Comparison of ENCODE assay signal across 12 cellular contexts in genomic region chr20:34639755-34640222, GRCh38. TPM values are rescaled to one million over a fixed set of nuclear protein-coding genes. Genes with fewer than 3 reads are reported as not detected.
A peak's percentile ranks its signal among the peaks of the same experiment; 100 is the strongest.
DNase-seq lines count a peak whose midpoint lies in the region; FAIRE-seq and TF ChIP-seq lines count a peak whose summit lies in the region.
"Had no signal": no experiment of that assay in that cellular context is flagged by ENCODE, and none has a peak within 500 bp of the region (broad histone marks: within the 10 kb centered on the region; RNA-seq: fewer than 3 reads in every experiment).

No MANE protein-coding gene starts in this region.

- H3K4me1 Mint-ChIP-seq in CD4-positive, alpha-beta memory T cell: no peaks in the 10 kb centered on the region
- no peaks in the 10 kb centered on the region for H3K4me1 Mint-ChIP-seq in glutamatergic neuron (ENCODE audit: low read depth, unreplicated experiment)
- H3K4me1 Mint-ChIP-seq: activated CD4-positive, alpha-beta T cell treated with anti-CD3 and anti-CD28 coated beads, Interleukin-2, amount 10 ng/mL, durations not matched to agents 7 days and 5 days; neural progenitor cell had no signal

- H3F3A ChIP-seq in PC-9 (ENCODE audit: insufficient read depth, low read depth) (no peaks in the 10 kb centered on the region; the same call in 1 of the 2 replicates), GM23248 (ENCODE audit: insufficient read depth) (peaks cover 39% of the 10 kb centered on the region)

- no peak overlapping the region for H2BK5ac ChIP-seq in mesenchymal stem cell (ENCODE audit: low read depth, low read length, poor library complexity, severe bottlenecking)

- H4K8ac ChIP-seq in mesenchymal stem cell (ENCODE audit: low read length): no peak overlapping the region

- no peak overlapping the region for H2BK15ac ChIP-seq in mesenchymal stem cell (ENCODE audit: low read depth, poor library complexity, severe bottlenecking)

- intact Hi-C loops in PC-9 (cut with micrococcal nuclease; ENCODE audit: unreplicated experiment): no loop called here
- intact Hi-C loops in CD4-positive, alpha-beta memory T cell (cut with micrococcal nuclease): no loop called here

- peak overlapping the region in 1 of 2 experiments; percentile 84 for H2BK12ac ChIP-seq in mesenchymal stem cell (ENCODE audit: low read length in 2 of 2)

- CTCF ChIA-PET in PC-9 (lab: Charles Lee): no interaction called here
- CTCF ChIA-PET in CD4-positive, alpha-beta memory T cell (lab: Charles Lee; ENCODE audit: partially characterized antibody): no interaction called here

- no peak overlapping the region for H4K91ac ChIP-seq in mesenchymal stem cell (ENCODE audit: low read length)

- no TSS peak for BruUV-seq in PC-9 (replicated peaks; lab: Mats Ljungman, UMichigan)

- H3K27me3 ChIP-seq in PC-9 (ENCODE audit: insufficient read depth, low read depth): no peaks in the 10 kb centered on the region
- H3K27me3 ChIP-seq in mesenchymal stem cell (ENCODE audit: control insufficient read depth in 1 of 2, insufficient read depth in 1 of 2, low read length in 2 of 2): no peaks in the 10 kb centered on the region
- H3K27me3 ChIP-seq in CD4-positive, alpha-beta memory T cell (ENCODE audit: insufficient read depth, low read length): no peaks in the 10 kb centered on the region
- H3K27me3 ChIP-seq in GM23248 (replicated peaks; ENCODE audit: insufficient read depth): no peaks in the 10 kb centered on the region
- H3K27me3 ChIP-seq: neural progenitor cell had no signal

- H3K79me1 ChIP-seq in mesenchymal stem cell (replicated peaks; ENCODE audit: low read length, poor library complexity, severe bottlenecking): peaks cover 3% of the 10 kb centered on the region

- H3K79me2 ChIP-seq in PC-9 (ENCODE audit: low read depth) (no peaks in the 10 kb centered on the region), GM23248 (ENCODE audit: insufficient read depth) (no peaks in the 10 kb centered on the region)

- no peak overlapping the region for H3K27ac ChIP-seq in PC-9
- peak overlapping the region; percentile 55 for H3K27ac ChIP-seq in mesenchymal stem cell (ENCODE audit: low read length, poor library complexity, severe bottlenecking)
- H3K27ac ChIP-seq in CD4-positive, alpha-beta memory T cell (ENCODE audit: low read depth, low read length): no peak overlapping the region
- no peak overlapping the region for H3K27ac ChIP-seq in GM23248
- H3K27ac ChIP-seq: neural progenitor cell had no signal

- no peaks in the 10 kb centered on the region for H3K9me2 ChIP-seq in PC-9 (ENCODE audit: insufficient read depth)
- H3K9me2 ChIP-seq in GM23248 (ENCODE audit: insufficient read depth): no peaks in the 10 kb centered on the region

- H3K14ac ChIP-seq in mesenchymal stem cell (ENCODE audit: low read length in 2 of 2): no peak overlapping the region

- H3K18ac ChIP-seq in mesenchymal stem cell (ENCODE audit: low read depth in 1 of 2, low read length in 2 of 2): peak overlapping the region in 1 of 2 experiments; percentile 52

- POLR2A ChIA-PET in PC-9 (lab: Charles Lee; ENCODE audit: unreplicated experiment): interaction anchor here (0.6 kb wide), 1 partner anchor 80 kb away, joined by 7 read pairs; no protein-coding TSS in a partner anchor
- POLR2A ChIA-PET in CD4-positive, alpha-beta memory T cell (lab: Charles Lee; ENCODE audit: partially characterized antibody): no interaction called here

- peaks cover 37 to 54% of the 10 kb centered on the region in 2 donors for H3K36me3 Mint-ChIP-seq in CD4-positive, alpha-beta memory T cell
- no peaks in the 10 kb centered on the region for H3K36me3 Mint-ChIP-seq in glutamatergic neuron (ENCODE audit: unreplicated experiment)
- H3K36me3 Mint-ChIP-seq: activated naive CD4-positive, alpha-beta T cell treated with anti-CD3 and anti-CD28 coated beads, Interleukin-2, amount 50 U/mL, for 72 hours had no signal

- H3K36me3 ChIP-seq in PC-9 (ENCODE audit: low read depth) (peaks cover 5% of the 10 kb centered on the region; the same call in 1 of the 2 replicates), mesenchymal stem cell (ENCODE audit: control insufficient read depth in 1 of 2, insufficient read depth in 2 of 2, low read depth in 1 of 2, low read length in 2 of 2) (peaks cover 3 to 13% of the 10 kb centered on the region in 2 experiments), GM23248 (ENCODE audit: low read depth) (0 out of 2 replicates have a peak, but pooled peaks cover 1% of the 10 kb centered on the region)
- H3K36me3 ChIP-seq in CD4-positive, alpha-beta memory T cell (ENCODE audit: insufficient read depth, low read length): peaks cover 16% of the 10 kb centered on the region
- H3K36me3 ChIP-seq: neural progenitor cell had no signal

- H3K9me3 ChIP-seq in PC-9 (ENCODE audit: insufficient read depth, low read depth) (no peaks in the 10 kb centered on the region), mesenchymal stem cell (ENCODE audit: control insufficient read depth, low read length) (no peaks in the 10 kb centered on the region), GM23248 (ENCODE audit: low read depth) (no peaks in the 10 kb centered on the region)
- no peaks in the 10 kb centered on the region for H3K9me3 ChIP-seq in CD4-positive, alpha-beta memory T cell (ENCODE audit: control insufficient read depth in 1 of 2, low read length in 2 of 2)

- H2AFZ ChIP-seq in PC-9 (no peak overlapping the region), mesenchymal stem cell (ENCODE audit: low read depth, low read length) (no peak overlapping the region), GM23248 (no peak overlapping the region)
- H2AFZ ChIP-seq: neural progenitor cell had no signal

- H3K4me3 Mint-ChIP-seq in CD4-positive, alpha-beta memory T cell: no peak overlapping the region
- no peak overlapping the region for H3K4me3 Mint-ChIP-seq in glutamatergic neuron (ENCODE audit: unreplicated experiment)
- H3K4me3 Mint-ChIP-seq: activated CD4-positive, alpha-beta T cell treated with anti-CD3 and anti-CD28 coated beads, Interleukin-2, amount 10 ng/mL, durations not matched to agents 7 days and 5 days; neural progenitor cell had no signal

- TF ChIP-seq CTCF in PC-9 (conservative IDR thresholded peaks at IDR 0.05) (no peak), glutamatergic neuron (IDR thresholded peaks at IDR 0.05; ENCODE audit: partially characterized antibody, unreplicated experiment) (no peak)

- no peak overlapping the region for H3K4me3 ChIP-seq in PC-9
- no peak overlapping the region for H3K4me3 ChIP-seq in mesenchymal stem cell (ENCODE audit: insufficient read depth in 1 of 2, low read depth in 1 of 2, low read length in 2 of 2)
- no peak overlapping the region for H3K4me3 ChIP-seq in CD4-positive, alpha-beta memory T cell (ENCODE audit: low read length in 2 of 2)
- no peak overlapping the region for H3K4me3 ChIP-seq in GM23248
- H3K4me3 ChIP-seq: neural progenitor cell had no signal

- 74% methylated on average over 2 of the region's 2 CpGs for WGBS in mesenchymal stem cell
- WGBS in GM23248 (ENCODE audit: low coverage in 1 of 2, low lambda C conversion rate in 2 of 2, missing lambda C conversion rate in 2 of 2), 2 experiments: 84 to 88% methylated on average over 2 of the region's 2 CpGs

- peak overlapping the region in 3 of 7 donors; percentile 13 to 70 (median 36) for H3K27ac Mint-ChIP-seq in CD4-positive, alpha-beta memory T cell
- no peak overlapping the region for H3K27ac Mint-ChIP-seq in glutamatergic neuron (ENCODE audit: unreplicated experiment)
- H3K27ac Mint-ChIP-seq: activated CD4-positive, alpha-beta T cell treated with anti-CD3 and anti-CD28 coated beads, Interleukin-2, amount 10 ng/mL, durations not matched to agents 7 days and 5 days; activated naive CD4-positive, alpha-beta T cell treated with anti-CD3 and anti-CD28 coated beads, Interleukin-2, amount 50 U/mL, for 72 hours; neural progenitor cell had no signal

- H3K4ac ChIP-seq in mesenchymal stem cell (ENCODE audit: low read depth in 1 of 2, low read length in 2 of 2): no peak overlapping the region

- H3K9ac ChIP-seq in mesenchymal stem cell (ENCODE audit: low read length): no peak overlapping the region
- no peak overlapping the region for H3K9ac ChIP-seq in GM23248
- H3K9ac ChIP-seq: neural progenitor cell had no signal

- H3K9me3 Mint-ChIP-seq in CD4-positive, alpha-beta memory T cell: peaks cover 0 to 1% (median 0%) of the 10 kb centered on the region in 8 donors
- H3K9me3 Mint-ChIP-seq in glutamatergic neuron (ENCODE audit: unreplicated experiment): no peaks in the 10 kb centered on the region
- H3K9me3 Mint-ChIP-seq: activated CD4-positive, alpha-beta T cell treated with anti-CD3 and anti-CD28 coated beads, Interleukin-2, amount 10 ng/mL, durations not matched to agents 7 days and 5 days; activated naive CD4-positive, alpha-beta T cell treated with anti-CD3 and anti-CD28 coated beads, Interleukin-2, amount 50 U/mL, for 72 hours; neural progenitor cell had no signal

- H2BK120ac ChIP-seq in mesenchymal stem cell (ENCODE audit: low read depth, low read length): no peak overlapping the region

- DNase-seq in COR-L47 (lab: John Stamatoyannopoulos, UW) (peak; percentile 95), NCI-H146 (lab: John Stamatoyannopoulos, UW) (peak; percentile 99), PC-9 (peak; percentile 27 to 38), mesenchymal stem cell (peak; percentile 10), urothelium cell line (ENCODE audit: low spot score) (no peak), GM23248 (no peak), glutamatergic neuron (no peak)
- DNase-seq in CD4-positive, alpha-beta memory T cell: no peak
- DNase-seq: activated CD4-positive, alpha-beta T cell treated with anti-CD3 and anti-CD28 coated beads, Interleukin-2, amount 10 ng/mL, durations not matched to agents 7 days and 5 days; Right ventricle myocardium superior had no signal

- H2AK5ac ChIP-seq in mesenchymal stem cell (ENCODE audit: low read length, severe bottlenecking): no peak overlapping the region

- no peaks in the 10 kb centered on the region for H3K4me1 ChIP-seq in PC-9 (replicated peaks; ENCODE audit: insufficient read depth)
- peaks cover 5% of the 10 kb centered on the region for H3K4me1 ChIP-seq in mesenchymal stem cell (ENCODE audit: control insufficient read depth, insufficient read depth, low read depth, low read length)
- H3K4me1 ChIP-seq in CD4-positive, alpha-beta memory T cell (ENCODE audit: insufficient read depth, low read length): no peaks in the 10 kb centered on the region
- peaks cover 20% of the 10 kb centered on the region for H3K4me1 ChIP-seq in GM23248 (ENCODE audit: insufficient read depth)
- H3K4me1 ChIP-seq: neural progenitor cell had no signal

- no peak for FAIRE-seq in urothelium cell line (lab: Jason Lieb, UNC)

- no peaks in the 10 kb centered on the region for H3K27me3 Mint-ChIP-seq in CD4-positive, alpha-beta memory T cell
- H3K27me3 Mint-ChIP-seq in glutamatergic neuron (ENCODE audit: unreplicated experiment): no peaks in the 10 kb centered on the region
- H3K27me3 Mint-ChIP-seq: activated CD4-positive, alpha-beta T cell treated with anti-CD3 and anti-CD28 coated beads, Interleukin-2, amount 10 ng/mL, durations not matched to agents 7 days and 5 days had no signal

- in situ Hi-C loops in GM23248 (cut with MboI): no loop called here

- no peak overlapping the region for H3K23ac ChIP-seq in mesenchymal stem cell (ENCODE audit: low read length in 2 of 2)

- H4K20me1 ChIP-seq in PC-9 (ENCODE audit: insufficient read depth) (no peaks in the 10 kb centered on the region), GM23248 (ENCODE audit: insufficient read depth) (no peaks in the 10 kb centered on the region)

- H3K4me2 ChIP-seq in PC-9 (no peak overlapping the region), mesenchymal stem cell (ENCODE audit: low read length, poor library complexity, severe bottlenecking) (no peak overlapping the region), GM23248 (ENCODE audit: unreplicated experiment) (no peak overlapping the region)
- H3K4me2 ChIP-seq: neural progenitor cell had no signal

RNA-seq across cellular contexts. Expression of gene PIGU, which starts 37.1 kb away (rescaled TPM):
- total RNA-seq in PC-9 (2021) (20.9 and 25.0 TPM in 2 replicates), glutamatergic neuron (ENCODE audit: unreplicated experiment) (19.4 TPM)
- 22.2 TPM for polyA plus RNA-seq in mesenchymal stem cell (2013, experiment 1 of 2)
- polyA plus RNA-seq in mesenchymal stem cell (2013, experiment 2 of 2): 23.9 TPM
- 10 to 100 TPM; 15.1 to 18.2 TPM for total RNA-seq in CD4-positive, alpha-beta memory T cell
- polyA plus RNA-seq in CD4-positive, alpha-beta memory T cell: 10 to 100 TPM; 24.1 to 34.2 TPM
- 12.5 and 21.6 TPM in 2 replicates for total RNA-seq in GM23248 (2014; rRNA removed; shearing (Covaris generic))
- polyA plus RNA-seq in GM23248 (2016; fragmentation: Nextera tagmentation; extraction: Ambion mirVana): 19.7 and 21.2 TPM in 2 replicates

Comparison
In these comparisons a context has a peak if more than half of its experiments do, and no peak if none do; other contexts are left out.
1. DNase-seq: peak in COR-L47 (single experiment), NCI-H146 (single experiment), PC-9 (2 of 2) and mesenchymal stem cell (single experiment); none in CD4-positive, alpha-beta memory T cell (0 of 5), urothelium cell line (single experiment), GM23248 (single experiment) and glutamatergic neuron (single experiment).